7 cellular contexts compared by ENCODE assay signal in the genomic region with DNA sequence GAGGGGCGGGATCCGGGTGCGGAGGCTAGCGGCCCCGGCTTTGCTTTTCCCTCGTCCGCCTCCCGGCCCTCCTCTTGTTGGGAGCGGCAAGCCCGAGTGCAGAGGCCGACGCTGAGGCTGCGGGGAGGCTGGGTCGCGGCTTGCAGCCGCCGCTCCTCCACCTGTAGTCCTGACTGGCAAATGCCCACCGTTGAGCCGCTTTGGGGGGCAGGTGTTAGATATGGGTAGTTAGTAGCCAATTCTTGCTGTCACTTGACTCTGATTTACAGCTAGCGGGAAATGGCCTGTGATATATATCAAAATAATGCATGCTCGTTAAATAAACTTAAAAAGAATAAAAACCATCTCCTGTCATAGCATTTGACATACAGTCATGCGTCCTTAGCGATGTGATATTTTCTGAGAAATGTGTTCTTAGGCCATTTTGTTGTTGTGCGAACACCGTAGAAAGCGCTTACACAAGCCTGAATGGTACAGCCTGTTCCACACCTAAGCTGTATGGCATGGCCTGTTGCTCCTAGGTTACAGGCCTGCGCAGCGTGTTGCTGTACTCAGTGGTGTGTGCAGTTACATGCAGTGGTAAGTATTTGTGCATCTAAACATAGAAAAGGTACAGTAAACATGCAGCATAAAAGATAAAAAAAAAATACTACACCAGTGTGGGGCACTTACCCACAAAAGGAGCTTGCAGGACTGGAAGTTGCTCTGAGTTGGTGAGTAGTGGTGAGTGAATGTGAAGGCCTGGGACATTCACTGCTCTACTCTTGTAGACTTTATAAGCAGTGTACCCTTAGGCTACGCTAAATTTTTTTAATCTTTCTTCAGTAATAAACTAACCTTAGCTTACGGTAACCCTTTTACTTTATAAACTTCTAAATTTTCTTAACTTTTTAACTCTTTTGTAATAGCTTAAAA. TPM values are rescaled to one million over a fixed set of nuclear protein-coding genes. Genes with fewer than 3 reads are reported as not detected.
A peak's percentile ranks its signal among the peaks of the same experiment; 100 is the strongest.
DNase-seq lines count a peak whose midpoint lies in the region; FAIRE-seq and TF ChIP-seq lines count a peak whose summit lies in the region.

No MANE protein-coding gene starts in this region.

- FAIRE-seq in GM19239 (lab: Jason Lieb, UNC): peak; percentile 42

- peaks cover 8% of the 10 kb centered on the region for H3K36me3 Mint-ChIP-seq in activated naive CD4-positive, alpha-beta T cell treated with anti-CD3 and anti-CD28 coated beads, Interleukin-2, amount 10 ng/mL, durations not matched to agents 7 days and 5 days
- H3K36me3 Mint-ChIP-seq in progenitor cell of endocrine pancreas (ENCODE audit: insufficient read depth): peaks cover 4% of the 10 kb centered on the region

- CTCF ChIA-PET in activated naive CD4-positive, alpha-beta T cell treated with anti-CD3 and anti-CD28 coated beads, Interleukin-2, amount 10 ng/mL, durations not matched to agents 7 days and 5 days (lab: Charles Lee): interaction anchor here (0.6 to 7.4 kb wide), 7 partner anchors 60 to 200 kb away, joined by 3 to 59 read pairs (median 3); no protein-coding TSS in a partner anchor

- H3K4me3 ChIP-seq in cardiac muscle cell: peak overlapping the region; percentile 77

- H3K4me3 Mint-ChIP-seq in activated naive CD4-positive, alpha-beta T cell treated with anti-CD3 and anti-CD28 coated beads, Interleukin-2, amount 10 ng/mL, durations not matched to agents 7 days and 5 days: peak overlapping the region; percentile 78
- H3K4me3 Mint-ChIP-seq in progenitor cell of endocrine pancreas (ENCODE audit: low read depth): peak overlapping the region; percentile 90

- H3K27me3 ChIP-seq in cardiac muscle cell: no peaks in the 10 kb centered on the region

- no peaks in the 10 kb centered on the region for H3K9me3 Mint-ChIP-seq in activated naive CD4-positive, alpha-beta T cell treated with anti-CD3 and anti-CD28 coated beads, Interleukin-2, amount 10 ng/mL, durations not matched to agents 7 days and 5 days
- H3K9me3 Mint-ChIP-seq in progenitor cell of endocrine pancreas (ENCODE audit: low read depth): no peaks in the 10 kb centered on the region

- TF ChIP-seq CTCF in cardiac muscle cell (IDR thresholded peaks at IDR 0.05; ENCODE audit: low read depth, low read length): no peak
- no peak for TF ChIP-seq CTCF in progenitor cell of endocrine pancreas (IDR thresholded peaks at IDR 0.05; ENCODE audit: unreplicated experiment)

- H3K4me1 Mint-ChIP-seq in activated naive CD4-positive, alpha-beta T cell treated with anti-CD3 and anti-CD28 coated beads, Interleukin-2, amount 10 ng/mL, durations not matched to agents 7 days and 5 days: peaks cover 27% of the 10 kb centered on the region
- peaks cover 14% of the 10 kb centered on the region for H3K4me1 Mint-ChIP-seq in progenitor cell of endocrine pancreas (ENCODE audit: low read depth)

- DNase-seq in GM19239 (ENCODE audit: insufficient read length, low spot score): no peak
- DNase-seq in HuH-7.5 (ENCODE audit: low spot score): peak; percentile 69
- DNase-seq in activated naive CD4-positive, alpha-beta T cell treated with anti-CD3 and anti-CD28 coated beads, Interleukin-2, amount 10 ng/mL, durations not matched to agents 7 days and 5 days: peak; percentile 51
- peak; percentile 28 to 38 for DNase-seq in cardiac muscle cell (ENCODE audit: low read depth in 1 of 2, low spot score in 1 of 2)
- no peak for DNase-seq in progenitor cell of endocrine pancreas (ENCODE audit: low spot score, unreplicated experiment)
- no peak for DNase-seq in NCI-H1436 (lab: John Stamatoyannopoulos, UW)
- DNase-seq in NCI-H345 (lab: John Stamatoyannopoulos, UW): no peak

- peak overlapping the region; percentile 99 for H3K27ac ChIP-seq in cardiac muscle cell

- peaks cover 7% of the 10 kb centered on the region for H3K27me3 Mint-ChIP-seq in activated naive CD4-positive, alpha-beta T cell treated with anti-CD3 and anti-CD28 coated beads, Interleukin-2, amount 10 ng/mL, durations not matched to agents 7 days and 5 days
- H3K27me3 Mint-ChIP-seq in progenitor cell of endocrine pancreas: no peaks in the 10 kb centered on the region

- H3K4me1 ChIP-seq in cardiac muscle cell (ENCODE audit: low read depth): peaks cover 19% of the 10 kb centered on the region

- H3K36me3 ChIP-seq in cardiac muscle cell: peaks cover 6% of the 10 kb centered on the region

- H3K9me3 ChIP-seq in cardiac muscle cell (ENCODE audit: low read depth): no peaks in the 10 kb centered on the region

- peak overlapping the region; percentile 87 for H3K27ac Mint-ChIP-seq in activated naive CD4-positive, alpha-beta T cell treated with anti-CD3 and anti-CD28 coated beads, Interleukin-2, amount 10 ng/mL, durations not matched to agents 7 days and 5 days
- H3K27ac Mint-ChIP-seq in progenitor cell of endocrine pancreas: peak overlapping the region; percentile 91

RNA-seq across cellular contexts. Expression of gene CAPN7, which starts 0.9 kb away (rescaled TPM):
- 21.2 and 33.1 TPM in 2 replicates for total RNA-seq in cardiac muscle cell
- 26.7 and 37.4 TPM in 2 replicates for polyA plus RNA-seq in cardiac muscle cell
- 46.3 and 49.2 TPM in 2 replicates for total RNA-seq in progenitor cell of endocrine pancreas

Comparison
In these comparisons a context has a peak if more than half of its experiments do, and no peak if none do; other contexts are left out.
1. DNase-seq: peak in HuH-7.5 (single experiment), activated naive CD4-positive, alpha-beta T cell treated with anti-CD3 and anti-CD28 coated beads, Interleukin-2, amount 10 ng/mL, durations not matched to agents 7 days and 5 days (single experiment) and cardiac muscle cell (2 of 2); none in GM19239 (single experiment), progenitor cell of endocrine pancreas (single experiment), NCI-H1436 (single experiment) and NCI-H345 (single experiment).